8 cellular contexts compared by ENCODE assay signal in genomic region chr14:72925815-72926291, GRCh38. TPM values are rescaled to one million over a fixed set of nuclear protein-coding genes. Genes with fewer than 3 reads are reported as not detected.
DNase-seq lines count a peak whose midpoint lies in the region; ATAC-seq and TF ChIP-seq lines count a peak whose summit lies in the region.

No MANE protein-coding gene starts in this region.

- H3K27ac ChIP-seq in thyroid gland = peak overlapping the region; percentile 92 to 95 (median 93)

- no peaks in the 10 kb centered on the region for H3K27me3 ChIP-seq in thyroid gland

- peaks cover 18 to 22% of the 10 kb centered on the region in 2 donors for H3K4me1 ChIP-seq in thyroid gland

- TF ChIP-seq CTCF in thyroid gland (IDR thresholded peaks at IDR 0.05) (no peak), GM13977 (IDR thresholded peaks at IDR 0.05; ENCODE audit: extremely low read depth, insufficient read depth, missing control alignments) (no peak)

- ATAC-seq in GM19025 (IDR thresholded peaks at IDR 0.05; ENCODE audit: low read depth, unreplicated experiment) = peak; percentile 7
- ATAC-seq in HG03066 (IDR thresholded peaks at IDR 0.05; ENCODE audit: low read depth, unreplicated experiment) = peak; percentile 19
- ATAC-seq in left colon = peak; percentile 32
- no peak for ATAC-seq in HG03571 (IDR thresholded peaks at IDR 0.05; ENCODE audit: unreplicated experiment)

- peak overlapping the region; percentile 95 for H3K27ac Mint-ChIP-seq in activated naive CD8-positive, alpha-beta T cell

- H3K4me3 Mint-ChIP-seq in activated naive CD8-positive, alpha-beta T cell = peak overlapping the region; percentile 96

- no peaks in the 10 kb centered on the region for H3K9me3 ChIP-seq in thyroid gland

- H3K27me3 Mint-ChIP-seq in activated naive CD8-positive, alpha-beta T cell = peaks cover 4% of the 10 kb centered on the region

- no peaks in the 10 kb centered on the region for H3K9me3 Mint-ChIP-seq in activated naive CD8-positive, alpha-beta T cell (ENCODE audit: low read depth)

- peaks cover 11% of the 10 kb centered on the region for H3K4me1 Mint-ChIP-seq in activated naive CD8-positive, alpha-beta T cell (ENCODE audit: low read depth)

- peak overlapping the region in 2 of 3 donors; percentile 3 to 63 for H3K4me3 ChIP-seq in thyroid gland (replicated peaks in 1 of 3)

- H3K36me3 ChIP-seq in thyroid gland = no peaks in the 10 kb centered on the region

- peaks cover 2% of the 10 kb centered on the region for H3K36me3 Mint-ChIP-seq in activated naive CD8-positive, alpha-beta T cell

- intact Hi-C loops in left colon (cut with DNase I, micrococcal nuclease) = no loop called here
- intact Hi-C loops in thyroid gland (cut with DNase I) = no loop called here

- no peak for DNase-seq in left colon
- no peak for DNase-seq in thyroid gland
- DNase-seq in stimulated activated CD4-positive, alpha-beta T cell treated with anti-CD3 and anti-CD28 coated beads, Interleukin-2, amount 100 ng/mL, for 48 hours = no peak
- DNase-seq in GM13977 (ENCODE audit: low spot score) = no peak

- in situ Hi-C loops in GM13977 (cut with MboI; ENCODE audit: low pct_unique_long_range_greater_than_20kb, low sequenced_read_pairs, unreplicated experiment) = no loop called here

- 8 to 16% methylated on average over 4 to 21 of the region's 33 CpGs for WGBS in thyroid gland, 2 donors

- peak in 1 of 2 donors; percentile 19 for TF ChIP-seq POLR2A in thyroid gland (IDR thresholded peaks at IDR 0.05)

RNA-seq across cellular contexts. Expression of gene DCAF4, which starts 0.4 kb away (rescaled TPM):
- 10 to 100 TPM; 19.6 to 21.4 TPM for total RNA-seq in left colon
- 10 to 100 TPM; 29.0 to 45.0 (median 36.7) TPM for total RNA-seq in thyroid gland

RNA-seq across cellular contexts. Expression of gene DPF3, which starts 32.0 kb away (rescaled TPM):
- total RNA-seq in left colon = 10 to 100 TPM in 1 of 2 donors, 1 to 10 TPM in 1; 9.7 to 11.2 TPM
- 1 to 10 TPM in 2 of 4 donors, under 1 TPM in 2; 0.27 to 3.3 (median 1.3) TPM for total RNA-seq in thyroid gland
